Comparison of ENCODE assay signal across 9 cellular contexts in genomic region chr19:11659612-11660011, GRCh38.
DNase-seq lines count a peak whose midpoint lies in the region; ATAC-seq and TF ChIP-seq lines count a peak whose summit lies in the region.
"Had no signal": no experiment of that assay in that cellular context is flagged by ENCODE, and none has a peak within 500 bp of the region (broad histone marks: within the 10 kb centered on the region; RNA-seq: fewer than 3 reads in every experiment).

No MANE protein-coding gene starts in this region.

- no peak overlapping the region for H3K4me2 ChIP-seq in OCI-LY1 (ENCODE audit: low read length)

- H3K9me3 Mint-ChIP-seq in endothelial cell (ENCODE audit: unreplicated experiment) = no peaks in the 10 kb centered on the region
- H3K9me3 Mint-ChIP-seq in activated T-helper 2 cell treated with anti-CD3 and anti-CD28 coated beads, Interferon-gamma antibody, Interleukin-2, Interleukin-4, amounts not matched to agents 10 μg/mL and 5 μg/mL and 100 μg/mL, durations not matched to agents 14 hours and 24 hours and 36 hours = peaks cover 22% of the 10 kb centered on the region
- peaks cover 13% of the 10 kb centered on the region for H3K9me3 Mint-ChIP-seq in activated CD4-positive, alpha-beta T cell treated with anti-CD3 and anti-CD28 coated beads, Interleukin-2, amount 10 ng/mL, durations not matched to agents 7 days and 5 days

- no peak for ATAC-seq in heart right ventricle
- ATAC-seq in psoas muscle = no peak

- no peaks in the 10 kb centered on the region for H4K20me1 ChIP-seq in OCI-LY1 (ENCODE audit: insufficient read depth, low read length)

- no peaks in the 10 kb centered on the region for H3K4me1 Mint-ChIP-seq in endothelial cell (ENCODE audit: unreplicated experiment)
- no peaks in the 10 kb centered on the region for H3K4me1 Mint-ChIP-seq in activated T-helper 2 cell treated with anti-CD3 and anti-CD28 coated beads, Interferon-gamma antibody, Interleukin-2, Interleukin-4, amounts not matched to agents 10 μg/mL and 5 μg/mL and 100 μg/mL, durations not matched to agents 14 hours and 24 hours and 36 hours (ENCODE audit: low read depth)
- H3K4me1 Mint-ChIP-seq in activated CD4-positive, alpha-beta T cell treated with anti-CD3 and anti-CD28 coated beads, Interleukin-2, amount 10 ng/mL, durations not matched to agents 7 days and 5 days = no peaks in the 10 kb centered on the region

- no peaks in the 10 kb centered on the region for H3F3A ChIP-seq in OCI-LY1 (ENCODE audit: insufficient read depth, low read length)

- POLR2A ChIA-PET in activated CD4-positive, alpha-beta T cell treated with anti-CD3 and anti-CD28 coated beads, Interleukin-2, amount 10 ng/mL, durations not matched to agents 7 days and 5 days (lab: Charles Lee) = no interaction called here

- TF ChIP-seq CTCF in heart right ventricle (IDR thresholded peaks at IDR 0.05) (peak in 7 of 9 donors; percentile 12 to 38 (median 24)), OCI-LY1 (IDR thresholded peaks at IDR 0.05; ENCODE audit: low read length) (peak; percentile 46; the same call in 1 of the 2 replicates), endothelial cell (IDR thresholded peaks at IDR 0.05; ENCODE audit: unreplicated experiment) (peak; percentile 15), psoas muscle (IDR thresholded peaks at IDR 0.05) (no peak)

- H3K79me2 ChIP-seq in OCI-LY1 (ENCODE audit: insufficient read depth, low read length) = no peaks in the 10 kb centered on the region

- H3K4me3 Mint-ChIP-seq in endothelial cell (ENCODE audit: unreplicated experiment) = no peak overlapping the region
- H3K4me3 Mint-ChIP-seq in activated T-helper 2 cell treated with anti-CD3 and anti-CD28 coated beads, Interferon-gamma antibody, Interleukin-2, Interleukin-4, amounts not matched to agents 10 μg/mL and 5 μg/mL and 100 μg/mL, durations not matched to agents 14 hours and 24 hours and 36 hours (ENCODE audit: low read depth) = no peak overlapping the region
- no peak overlapping the region for H3K4me3 Mint-ChIP-seq in activated CD4-positive, alpha-beta T cell treated with anti-CD3 and anti-CD28 coated beads, Interleukin-2, amount 10 ng/mL, durations not matched to agents 7 days and 5 days

- H3K9ac ChIP-seq in OCI-LY1 (ENCODE audit: low read length) = no peak overlapping the region

- H3K36me3 ChIP-seq in heart right ventricle (no peaks in the 10 kb centered on the region), OCI-LY1 (ENCODE audit: insufficient read depth, low read length) (peaks cover 2% of the 10 kb centered on the region; the same call in 1 of the 2 replicates), psoas muscle (ENCODE audit: insufficient read depth in 1 of 2, low read depth in 1 of 2) (no peaks in the 10 kb centered on the region)

- H3K4me3 ChIP-seq in heart right ventricle (no peak overlapping the region), OCI-LY1 (ENCODE audit: low read depth, low read length, poor library complexity, severe bottlenecking) (no peak overlapping the region), psoas muscle (no peak overlapping the region)

- H3K27ac ChIP-seq in heart right ventricle (no peak overlapping the region), OCI-LY1 (ENCODE audit: low read depth, low read length, poor library complexity, severe bottlenecking) (no peak overlapping the region), psoas muscle (no peak overlapping the region)

- 98 to 99% methylated on average over 1 of the region's 1 CpG for WGBS in heart right ventricle, 2 donors
- WGBS in psoas muscle, 3 donors = 96 to 100% (median 98%) methylated on average over 1 of the region's 1 CpG

- peaks cover 32% of the 10 kb centered on the region for H3K36me3 Mint-ChIP-seq in endothelial cell (ENCODE audit: low read depth, unreplicated experiment)
- peaks cover 8% of the 10 kb centered on the region for H3K36me3 Mint-ChIP-seq in activated T-helper 2 cell treated with anti-CD3 and anti-CD28 coated beads, Interferon-gamma antibody, Interleukin-2, Interleukin-4, amounts not matched to agents 10 μg/mL and 5 μg/mL and 100 μg/mL, durations not matched to agents 14 hours and 24 hours and 36 hours (ENCODE audit: low read depth)
- H3K36me3 Mint-ChIP-seq in activated CD4-positive, alpha-beta T cell treated with anti-CD3 and anti-CD28 coated beads, Interleukin-2, amount 10 ng/mL, durations not matched to agents 7 days and 5 days (ENCODE audit: low read depth) = peaks cover 8% of the 10 kb centered on the region

- no peaks in the 10 kb centered on the region for H3K9me2 ChIP-seq in OCI-LY1 (ENCODE audit: low read depth, low read length)

- H3K27me3 ChIP-seq in heart right ventricle (no peaks in the 10 kb centered on the region), OCI-LY1 (ENCODE audit: insufficient read depth, low read length) (no peaks in the 10 kb centered on the region), psoas muscle (ENCODE audit: insufficient read depth in 3 of 3, low read length in 2 of 3) (peaks cover 0 to 4% (median 0%) of the 10 kb centered on the region in 3 donors)

- intact Hi-C loops in heart right ventricle (cut with DNase I) = loop anchor here in 1 of 10 donors (5.0 kb wide), 1 partner anchor 862 kb away; no protein-coding TSS in a partner anchor
- intact Hi-C loops in cardiac septum (cut with DNase I) = no loop called here
- intact Hi-C loops in activated T-helper 2 cell treated with anti-CD3 and anti-CD28 coated beads, Interferon-gamma antibody, Interleukin-2, Interleukin-4, amounts not matched to agents 10 μg/mL and 5 μg/mL and 100 μg/mL, durations not matched to agents 14 hours and 24 hours and 36 hours (cut with micrococcal nuclease) = no loop called here
- intact Hi-C loops in psoas muscle (cut with DNase I) = no loop called here

- H3K4me1 ChIP-seq in heart right ventricle (no peaks in the 10 kb centered on the region), OCI-LY1 (ENCODE audit: insufficient read depth, low read length, severe bottlenecking) (no peaks in the 10 kb centered on the region), psoas muscle (no peaks in the 10 kb centered on the region)

- CTCF ChIA-PET in activated CD4-positive, alpha-beta T cell treated with anti-CD3 and anti-CD28 coated beads, Interleukin-2, amount 10 ng/mL, durations not matched to agents 7 days and 5 days (lab: Charles Lee) = interaction anchor here (0.6 to 0.8 kb wide), 2 partner anchors 46 to 138 kb away, joined by 3 read pairs; no protein-coding TSS in a partner anchor

- peaks cover 6% of the 10 kb centered on the region for H3K27me3 Mint-ChIP-seq in endothelial cell (ENCODE audit: unreplicated experiment)
- no peaks in the 10 kb centered on the region for H3K27me3 Mint-ChIP-seq in activated T-helper 2 cell treated with anti-CD3 and anti-CD28 coated beads, Interferon-gamma antibody, Interleukin-2, Interleukin-4, amounts not matched to agents 10 μg/mL and 5 μg/mL and 100 μg/mL, durations not matched to agents 14 hours and 24 hours and 36 hours (ENCODE audit: low read depth)
- no peaks in the 10 kb centered on the region for H3K27me3 Mint-ChIP-seq in activated CD4-positive, alpha-beta T cell treated with anti-CD3 and anti-CD28 coated beads, Interleukin-2, amount 10 ng/mL, durations not matched to agents 7 days and 5 days

- DNase-seq in heart right ventricle (no peak), cardiac septum (ENCODE audit: low spot score) (no peak), endothelial cell (ENCODE audit: low spot score) (no peak), cerebellar nuclear complex (lab: John Stamatoyannopoulos, UW) (no peak), psoas muscle (no peak)
- no peak for DNase-seq in activated T-helper 2 cell treated with anti-CD3 and anti-CD28 coated beads, Interferon-gamma antibody, Interleukin-2, Interleukin-4, amounts not matched to agents 10 μg/mL and 5 μg/mL and 100 μg/mL, durations not matched to agents 14 hours and 24 hours and 36 hours (ENCODE audit: low spot score)
- DNase-seq in activated CD4-positive, alpha-beta T cell treated with anti-CD3 and anti-CD28 coated beads, Interleukin-2, amount 10 ng/mL, durations not matched to agents 7 days and 5 days = no peak
- DNase-seq: activated CD8-positive, alpha-beta memory T cell treated with anti-CD3 and anti-CD28 coated beads, Interleukin-2, amount 50 U/mL, for 48 hours had no signal

- peak overlapping the region; percentile 3 for H3K27ac Mint-ChIP-seq in endothelial cell (ENCODE audit: unreplicated experiment)
- no peak overlapping the region for H3K27ac Mint-ChIP-seq in activated T-helper 2 cell treated with anti-CD3 and anti-CD28 coated beads, Interferon-gamma antibody, Interleukin-2, Interleukin-4, amounts not matched to agents 10 μg/mL and 5 μg/mL and 100 μg/mL, durations not matched to agents 14 hours and 24 hours and 36 hours
- no peak overlapping the region for H3K27ac Mint-ChIP-seq in activated CD4-positive, alpha-beta T cell treated with anti-CD3 and anti-CD28 coated beads, Interleukin-2, amount 10 ng/mL, durations not matched to agents 7 days and 5 days

- H3K9me3 ChIP-seq in heart right ventricle (no peaks in the 10 kb centered on the region), OCI-LY1 (ENCODE audit: low read length) (no peaks in the 10 kb centered on the region), psoas muscle (no peaks in the 10 kb centered on the region)

- no peak overlapping the region for H2AFZ ChIP-seq in OCI-LY1 (ENCODE audit: low read length)
